ENCODE assay signal across 8 cellular contexts in the genomic region with DNA sequence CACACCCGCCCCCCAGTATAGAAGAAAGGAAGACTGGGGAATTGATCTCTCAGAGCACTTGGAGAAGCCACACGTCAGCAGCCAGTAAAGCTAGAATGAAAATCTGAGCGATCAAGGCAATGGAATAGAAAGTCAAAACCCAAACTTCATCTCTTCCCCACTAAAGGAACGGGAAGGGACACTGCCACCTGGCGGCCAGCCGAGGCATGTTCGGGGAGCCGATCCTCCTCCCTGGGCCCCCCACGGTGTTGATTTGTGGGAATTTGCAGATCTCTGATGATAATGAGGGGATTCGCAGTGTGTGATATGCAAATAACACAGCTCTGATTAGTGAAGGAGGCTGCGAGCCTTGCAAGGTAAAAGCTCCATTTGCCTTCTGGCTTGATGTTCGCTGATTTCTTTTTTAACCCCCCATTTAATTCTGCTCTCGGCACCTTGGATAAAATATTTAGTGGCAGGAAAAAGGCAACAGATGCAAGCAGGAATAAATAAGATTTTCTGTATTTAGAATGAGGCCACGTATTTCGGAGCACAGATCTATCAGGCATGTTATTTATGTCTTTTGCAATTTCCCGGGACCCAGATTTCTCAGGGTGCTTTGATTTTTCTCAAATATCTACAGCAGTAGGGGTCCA.
A peak's percentile ranks its signal among the peaks of the same experiment; 100 is the strongest.
DNase-seq lines count a peak whose midpoint lies in the region; ATAC-seq and TF ChIP-seq lines count a peak whose summit lies in the region.

No MANE protein-coding gene starts in this region.

- H3K27me3 Mint-ChIP-seq in activated CD4-positive, alpha-beta T cell treated with anti-CD3 and anti-CD28 coated beads, Interleukin-2, amount 10 ng/mL, durations not matched to agents 7 days and 5 days, result no peaks in the 10 kb centered on the region

- peak; percentile 39 for TF ChIP-seq CTCF in foreskin fibroblast (IDR thresholded peaks at IDR 0.05; ENCODE audit: low read depth, low read length)
- TF ChIP-seq CTCF in gastrocnemius medialis (IDR thresholded peaks at IDR 0.05 in 4 of 5, conservative IDR thresholded peaks at IDR 0.05 in 1 of 5), result peak in 3 of 5 experiments; percentile 27 to 45 (median 32)

- H3K4me3 ChIP-seq in foreskin fibroblast (ENCODE audit: low read depth in 1 of 2, low read length in 2 of 2) (no peak overlapping the region), gastrocnemius medialis (no peak overlapping the region)

- DNase-seq in activated CD4-positive, alpha-beta T cell treated with anti-CD3 and anti-CD28 coated beads, Interleukin-2, amount 10 ng/mL, durations not matched to agents 7 days and 5 days, result peak; percentile 15
- DNase-seq in activated CD4-positive, alpha-beta T cell treated with anti-CD3 and anti-CD28 coated beads for 1 hour, result no peak
- DNase-seq in SK-MEL-5 (ENCODE audit: low read depth, low spot score) (peak; percentile 59), foreskin fibroblast (no peak), gastrocnemius medialis (no peak)

- H3K4me1 ChIP-seq in gastrocnemius medialis, result no peaks in the 10 kb centered on the region

- no peak overlapping the region for H3K4me3 Mint-ChIP-seq in activated CD4-positive, alpha-beta T cell treated with anti-CD3 and anti-CD28 coated beads, Interleukin-2, amount 10 ng/mL, durations not matched to agents 7 days and 5 days

- H3K4me1 Mint-ChIP-seq in activated CD4-positive, alpha-beta T cell treated with anti-CD3 and anti-CD28 coated beads, Interleukin-2, amount 10 ng/mL, durations not matched to agents 7 days and 5 days, result no peaks in the 10 kb centered on the region

- intact Hi-C loops in gastrocnemius medialis (cut with DNase I; ENCODE audit: low total_unique reads), result no loop called here

- H3K9me3 Mint-ChIP-seq in activated CD4-positive, alpha-beta T cell treated with anti-CD3 and anti-CD28 coated beads, Interleukin-2, amount 10 ng/mL, durations not matched to agents 7 days and 5 days, result no peaks in the 10 kb centered on the region

- no peaks in the 10 kb centered on the region for H3K36me3 ChIP-seq in gastrocnemius medialis

- no peaks in the 10 kb centered on the region for H3K27me3 ChIP-seq in gastrocnemius medialis

- no peaks in the 10 kb centered on the region for H3K9me3 ChIP-seq in gastrocnemius medialis

- POLR2A ChIA-PET in activated CD4-positive, alpha-beta T cell treated with anti-CD3 and anti-CD28 coated beads, Interleukin-2, amount 10 ng/mL, durations not matched to agents 7 days and 5 days (lab: Charles Lee), result no interaction called here

- H3K27ac Mint-ChIP-seq in activated CD4-positive, alpha-beta T cell treated with anti-CD3 and anti-CD28 coated beads, Interleukin-2, amount 10 ng/mL, durations not matched to agents 7 days and 5 days, result no peak overlapping the region

- no peak for TF ChIP-seq POLR2A in gastrocnemius medialis (IDR thresholded peaks at IDR 0.05)

- H3K36me3 Mint-ChIP-seq in activated CD4-positive, alpha-beta T cell treated with anti-CD3 and anti-CD28 coated beads, Interleukin-2, amount 10 ng/mL, durations not matched to agents 7 days and 5 days (ENCODE audit: low read depth), result no peaks in the 10 kb centered on the region

- CTCF ChIA-PET in activated CD4-positive, alpha-beta T cell treated with anti-CD3 and anti-CD28 coated beads, Interleukin-2, amount 10 ng/mL, durations not matched to agents 7 days and 5 days (lab: Charles Lee), result interaction anchor here (2.6 kb wide), 1 partner anchor 10 kb away, joined by 7 read pairs; no protein-coding TSS in a partner anchor

- ATAC-seq in HG03442 (IDR thresholded peaks at IDR 0.05; ENCODE audit: unreplicated experiment) (peak; percentile 57), gastrocnemius medialis (no peak), GM19397 (IDR thresholded peaks at IDR 0.05; ENCODE audit: unreplicated experiment) (no peak), GM18873 (IDR thresholded peaks at IDR 0.05; ENCODE audit: low FRiP score, unreplicated experiment) (no peak)

- no peak overlapping the region for H3K27ac ChIP-seq in gastrocnemius medialis

- in situ Hi-C loops in SK-MEL-5 (cut with HindIII; ENCODE audit: low pct_unique_long_range_greater_than_20kb, low sequenced_read_pairs), result no loop called here
- in situ Hi-C loops in gastrocnemius medialis (cut with MboI; ENCODE audit: low sequenced_read_pairs in 4 of 4), result no loop called here

Comparison
In these comparisons a context has a peak if more than half of its experiments do, and no peak if none do; other contexts are left out.
1. DNase-seq: peak in activated CD4-positive, alpha-beta T cell treated with anti-CD3 and anti-CD28 coated beads, Interleukin-2, amount 10 ng/mL, durations not matched to agents 7 days and 5 days (single experiment) and SK-MEL-5 (single experiment); none in activated CD4-positive, alpha-beta T cell treated with anti-CD3 and anti-CD28 coated beads for 1 hour (single experiment), foreskin fibroblast (0 of 2) and gastrocnemius medialis (0 of 2).